ENCODE assay signal across 8 cellular contexts in the genomic region with DNA sequence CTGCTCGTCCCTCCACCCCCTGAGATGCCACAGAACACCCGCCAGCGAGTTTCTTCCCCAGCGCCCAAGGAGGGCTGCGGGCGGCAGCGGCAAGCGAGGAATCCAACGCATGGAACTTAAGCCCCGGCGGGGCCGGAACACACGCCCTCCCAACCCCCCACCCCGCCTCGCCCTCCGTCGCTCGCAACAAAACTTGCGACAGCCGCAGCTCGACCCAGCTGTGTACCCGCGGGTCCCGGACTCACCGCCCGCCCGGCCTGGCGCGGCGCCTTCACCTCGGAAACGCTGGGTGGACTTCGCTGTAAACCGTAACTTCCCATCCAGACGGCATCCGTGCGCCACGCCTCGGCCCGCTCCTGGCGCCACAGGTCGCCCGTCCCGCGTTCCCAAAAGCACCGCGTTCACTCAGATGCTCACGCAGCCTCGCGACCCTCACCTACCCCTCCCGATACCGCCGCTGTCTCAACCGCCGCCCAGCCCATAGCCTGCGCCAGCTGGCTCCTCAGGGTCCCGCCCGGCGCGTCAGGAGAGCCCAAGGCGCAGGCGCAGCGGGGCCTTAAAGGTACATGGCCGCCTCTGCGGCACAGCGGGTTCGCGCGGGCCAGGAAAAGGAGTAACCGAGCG. TPM values are rescaled to one million over a fixed set of nuclear protein-coding genes. Genes with fewer than 3 reads are reported as not detected.
A peak's percentile ranks its signal among the peaks of the same experiment; 100 is the strongest.
DNase-seq lines count a peak whose midpoint lies in the region; ATAC-seq and TF ChIP-seq lines count a peak whose summit lies in the region.
"Not testable (repeated sequence)": the region's sequence is repeated elsewhere in the genome, so short reads cannot be mapped to it uniquely, and the experiment has no call there.

A gene with protein sequence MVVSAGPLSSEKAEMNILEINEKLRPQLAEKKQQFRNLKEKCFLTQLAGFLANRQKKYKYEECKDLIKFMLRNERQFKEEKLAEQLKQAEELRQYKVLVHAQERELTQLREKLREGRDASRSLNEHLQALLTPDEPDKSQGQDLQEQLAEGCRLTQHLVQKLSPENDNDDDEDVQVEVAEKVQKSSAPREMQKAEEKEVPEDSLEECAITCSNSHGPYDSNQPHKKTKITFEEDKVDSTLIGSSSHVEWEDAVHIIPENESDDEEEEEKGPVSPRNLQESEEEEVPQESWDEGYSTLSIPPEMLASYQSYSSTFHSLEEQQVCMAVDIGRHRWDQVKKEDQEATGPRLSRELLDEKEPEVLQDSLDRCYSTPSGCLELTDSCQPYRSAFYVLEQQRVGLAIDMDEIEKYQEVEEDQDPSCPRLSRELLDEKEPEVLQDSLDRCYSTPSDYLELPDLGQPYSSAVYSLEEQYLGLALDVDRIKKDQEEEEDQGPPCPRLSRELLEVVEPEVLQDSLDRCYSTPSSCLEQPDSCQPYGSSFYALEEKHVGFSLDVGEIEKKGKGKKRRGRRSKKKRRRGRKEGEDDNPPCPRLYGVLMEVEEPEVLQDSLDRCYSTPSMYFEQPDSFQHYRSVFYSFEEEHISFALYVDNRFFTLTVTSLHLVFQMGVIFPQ (minus strand): TSS at position 534 of the 624 bp plus-strand sequence. CDS start 21,666 bp downstream, outside the sequence.

- not testable (repeated sequence) for TF ChIP-seq CTCF in neural crest cell (conservative IDR thresholded peaks at IDR 0.05)

- H3K4me3 ChIP-seq in H7 (ENCODE audit: insufficient read depth, low read depth, low read length), result peak within 1 kb of the TSS; percentile 47

- H3K27me3 ChIP-seq in H7 (ENCODE audit: control insufficient read depth, insufficient read depth, low read length), result not testable (repeated sequence)

- peak within 1 kb of the TSS in 1 of 2 donors; percentile 88 for H3K27ac Mint-ChIP-seq in activated naive CD4-positive, alpha-beta T cell treated with anti-CD3 and anti-CD28 coated beads, Interleukin-2, amount 50 U/mL, for 72 hours
- H3K27ac Mint-ChIP-seq in neural crest cell (ENCODE audit: unreplicated experiment), result peak within 1 kb of the TSS; percentile 85
- peak within 1 kb of the TSS; percentile 86 for H3K27ac Mint-ChIP-seq in stimulated activated memory B cell treated with anti-CD40 and anti-IgM and Interleukin-4, amounts not matched to agents 10 μg/mL and 1 μg/mL and 100 μg/mL, for 72 hours

- not testable (repeated sequence) for H3K36me3 Mint-ChIP-seq in activated naive CD4-positive, alpha-beta T cell treated with anti-CD3 and anti-CD28 coated beads, Interleukin-2, amount 50 U/mL, for 72 hours; neural crest cell (ENCODE audit: low read depth); stimulated activated memory B cell treated with anti-CD40 and anti-IgM and Interleukin-4, amounts not matched to agents 10 μg/mL and 1 μg/mL and 100 μg/mL, for 72 hours

- not testable (repeated sequence) for H3K27me3 Mint-ChIP-seq in neural crest cell (ENCODE audit: low read depth); stimulated activated memory B cell treated with anti-CD40 and anti-IgM and Interleukin-4, amounts not matched to agents 10 μg/mL and 1 μg/mL and 100 μg/mL, for 72 hours

- not testable (repeated sequence) for H3K9me3 Mint-ChIP-seq in activated naive CD4-positive, alpha-beta T cell treated with anti-CD3 and anti-CD28 coated beads, Interleukin-2, amount 50 U/mL, for 72 hours; neural crest cell; stimulated activated memory B cell treated with anti-CD40 and anti-IgM and Interleukin-4, amounts not matched to agents 10 μg/mL and 1 μg/mL and 100 μg/mL, for 72 hours

- not testable (repeated sequence) for H3K36me3 ChIP-seq in H7 (replicated peaks; ENCODE audit: control insufficient read depth, insufficient read depth, low read length)

- peak; percentile 96 to 98 for ATAC-seq in activated naive CD4-positive, alpha-beta T cell treated with anti-CD3 and anti-CD28 coated beads, Interleukin-2, amount 50 U/mL, for 72 hours
- ATAC-seq in stimulated activated memory B cell treated with anti-CD40 and anti-IgM and Interleukin-4, amounts not matched to agents 10 μg/mL and 1 μg/mL and 100 μg/mL, for 72 hours, result peak; percentile 100

- H3K4me1 Mint-ChIP-seq in neural crest cell; stimulated activated memory B cell treated with anti-CD40 and anti-IgM and Interleukin-4, amounts not matched to agents 10 μg/mL and 1 μg/mL and 100 μg/mL, for 72 hours: not testable (repeated sequence)

- DNase-seq in Daoy (ENCODE audit: low read depth) (peak; percentile 73), LoVo (ENCODE audit: low spot score) (peak; percentile 56), SW480 (ENCODE audit: low spot score) (peak; percentile 27), foreskin melanocyte (peak; percentile 21), neural crest cell (ENCODE audit: low read depth, low spot score) (peak; percentile 65)
- not testable (repeated sequence) for DNase-seq in H7
- peak; percentile 46 to 76 for DNase-seq in activated naive CD4-positive, alpha-beta T cell treated with anti-CD3 and anti-CD28 coated beads, Interleukin-2, amount 50 U/mL, for 72 hours (ENCODE audit: low spot score in 2 of 2)

- H3K4me3 Mint-ChIP-seq in neural crest cell, result peak within 1 kb of the TSS; percentile 98
- H3K4me3 Mint-ChIP-seq in stimulated activated memory B cell treated with anti-CD40 and anti-IgM and Interleukin-4, amounts not matched to agents 10 μg/mL and 1 μg/mL and 100 μg/mL, for 72 hours, result peak within 1 kb of the TSS; percentile 96

RNA-seq across cellular contexts. Expression of the gene that starts here (rescaled TPM):
- 19.7 and 23.3 TPM in 2 replicates for total RNA-seq in Daoy (2014; rRNA removed; shearing (Covaris generic))
- total RNA-seq in H7 (2014; rRNA removed; shearing (Covaris generic)), result 16.8 and 17.4 TPM in 2 replicates
- total RNA-seq in activated naive CD4-positive, alpha-beta T cell treated with anti-CD3 and anti-CD28 coated beads, Interleukin-2, amount 50 U/mL, for 72 hours, result 10 to 100 TPM; 41.4 to 55.9 TPM
- total RNA-seq in neural crest cell, result 65.7 and 68.1 TPM in 2 replicates
